1 cellular context compared by ENCODE assay signal in genomic region chr9:13083973-13084528, GRCh38.
TF ChIP-seq lines count a peak whose summit lies in the region.

No MANE protein-coding gene starts in this region.

TF ChIP-seq in HepG2, 621 proteins besides CTCF, POLR2A, EP300 and RAD21 (continued from another document):
- TF ChIP-seq ZFP41 (CRISPR knock-in tag; IDR thresholded peaks at IDR 0.05; ENCODE audit: borderline replicate concordance), result no peak
- TF ChIP-seq ZNF615 (CRISPR knock-in tag; IDR thresholded peaks at IDR 0.05; ENCODE audit: borderline replicate concordance), result no peak
- TF ChIP-seq SETDB1 (CRISPR knock-in tag; IDR thresholded peaks at IDR 0.05; ENCODE audit: borderline replicate concordance), result no peak
- TF ChIP-seq ZNF263 (CRISPR knock-in tag; IDR thresholded peaks at IDR 0.05), result no peak
- TF ChIP-seq ZNF503 (CRISPR knock-in tag; IDR thresholded peaks at IDR 0.05), result no peak
- no peak for TF ChIP-seq ONECUT2 (CRISPR knock-in tag; IDR thresholded peaks at IDR 0.05)
- TF ChIP-seq ZNF670 (CRISPR knock-in tag; IDR thresholded peaks at IDR 0.05; ENCODE audit: borderline replicate concordance), result no peak
- no peak for TF ChIP-seq KAT2B (IDR thresholded peaks at IDR 0.05; ENCODE audit: borderline replicate concordance, low read depth, low read length)
- no peak for TF ChIP-seq LRRFIP1 (CRISPR knock-in tag; conservative IDR thresholded peaks at IDR 0.05)
- no peak for TF ChIP-seq AGO2 (optimal IDR thresholded peaks at IDR 0.05; ENCODE audit: low read depth, low read length)
- no peak for TF ChIP-seq CHD4 (IDR thresholded peaks at IDR 0.05; ENCODE audit: borderline replicate concordance, low read length)
- no peak for TF ChIP-seq RFX1 (IDR thresholded peaks at IDR 0.05)
